In genomic region chr5:75037106-75037505, GRCh38 we compare ENCODE assay signal across 9 cellular contexts. TPM values are rescaled to one million over a fixed set of nuclear protein-coding genes. Genes with fewer than 3 reads are reported as not detected.
DNase-seq lines count a peak whose midpoint lies in the region; ATAC-seq and TF ChIP-seq lines count a peak whose summit lies in the region.
"Had no signal": no experiment of that assay in that cellular context is flagged by ENCODE, and none has a peak within 500 bp of the region (broad histone marks: within the 10 kb centered on the region; RNA-seq: fewer than 3 reads in every experiment).

No MANE protein-coding gene starts in this region.

- H3K36me3 Mint-ChIP-seq in GM23338 (ENCODE audit: low read depth) (no peaks in the 10 kb centered on the region), natural killer cell (no peaks in the 10 kb centered on the region)
- peaks cover 12 to 13% of the 10 kb centered on the region in 2 donors for H3K36me3 Mint-ChIP-seq in activated naive CD4-positive, alpha-beta T cell treated with anti-CD3 and anti-CD28 coated beads, Interleukin-2, amount 50 U/mL, for 72 hours

- H3K4me3 ChIP-seq in GM23338: no peak overlapping the region

- H3K9me2 ChIP-seq in GM23338 (ENCODE audit: insufficient read depth): no peaks in the 10 kb centered on the region

- H3K4me2 ChIP-seq in GM23338: no peak overlapping the region

- H3K27me3 ChIP-seq in GM23338 (ENCODE audit: insufficient read depth): no peaks in the 10 kb centered on the region

- peaks cover 6% of the 10 kb centered on the region; the same call in 2 of the 3 replicates for H3K4me1 Mint-ChIP-seq in GM23338
- H3K4me1 Mint-ChIP-seq in natural killer cell: peaks cover 0 to 17% of the 10 kb centered on the region in 2 donors
- H3K4me1 Mint-ChIP-seq: IgD-negative memory B cell had no signal

- no peaks in the 10 kb centered on the region for H3K79me2 ChIP-seq in GM23338 (replicated peaks; ENCODE audit: insufficient read depth)

- TF ChIP-seq CTCF in GM23338 (conservative IDR thresholded peaks at IDR 0.05; ENCODE audit: low read depth in 2 of 2) (no peak), natural killer cell (IDR thresholded peaks at IDR 0.05) (no peak)

- H3K27me3 Mint-ChIP-seq in GM23338 (ENCODE audit: insufficient read depth, low read depth, poor library complexity) (peaks cover 2% of the 10 kb centered on the region), natural killer cell (ENCODE audit: low read depth in 2 of 2) (peaks cover 8 to 14% of the 10 kb centered on the region in 2 donors)

- DNase-seq in A172 (ENCODE audit: low spot score): peak; percentile 72
- DNase-seq in GM23338 (ENCODE audit: low spot score): no peak
- DNase-seq in activated naive CD4-positive, alpha-beta T cell treated with anti-CD3 and anti-CD28 coated beads, Interleukin-2, amount 50 U/mL, for 72 hours (ENCODE audit: low spot score in 2 of 2): peak in 1 of 2 donors; percentile 19
- DNase-seq in left kidney (ENCODE audit: low read depth, low spot score): peak; percentile 54
- no peak for DNase-seq in natural killer cell
- no peak for DNase-seq in SHP77 (lab: John Stamatoyannopoulos, UW)

- intact Hi-C loops in natural killer cell (cut with micrococcal nuclease): no loop called here

- H3K27ac Mint-ChIP-seq in GM23338 (peak overlapping the region; percentile 76), natural killer cell (no peak overlapping the region)
- H3K27ac Mint-ChIP-seq in activated naive CD4-positive, alpha-beta T cell treated with anti-CD3 and anti-CD28 coated beads, Interleukin-2, amount 50 U/mL, for 72 hours: no peak overlapping the region
- H3K27ac Mint-ChIP-seq: IgD-negative memory B cell had no signal

- H3K4me1 ChIP-seq in GM23338 (ENCODE audit: insufficient read depth): no peaks in the 10 kb centered on the region

- no peak overlapping the region; the same call in 1 of the 2 replicates for H3K27ac ChIP-seq in GM23338 (ENCODE audit: low read depth)

- H3K4me3 Mint-ChIP-seq in GM23338 (no peak overlapping the region), natural killer cell (no peak overlapping the region)
- H3K4me3 Mint-ChIP-seq: IgD-negative memory B cell had no signal

- H3F3A ChIP-seq in GM23338 (replicated peaks; ENCODE audit: low read depth): no peaks in the 10 kb centered on the region

- ATAC-seq in GM23338 (peak; percentile 57), natural killer cell (no peak), HG03439 (IDR thresholded peaks at IDR 0.05; ENCODE audit: unreplicated experiment) (no peak), GM18873 (IDR thresholded peaks at IDR 0.05; ENCODE audit: low FRiP score, unreplicated experiment) (no peak)
- peak; percentile 84 to 90 for ATAC-seq in activated naive CD4-positive, alpha-beta T cell treated with anti-CD3 and anti-CD28 coated beads, Interleukin-2, amount 50 U/mL, for 72 hours

- H3K36me3 ChIP-seq in GM23338 (ENCODE audit: insufficient read depth): no peaks in the 10 kb centered on the region

- H4K20me1 ChIP-seq in GM23338 (replicated peaks; ENCODE audit: insufficient read depth): no peaks in the 10 kb centered on the region

- H3K9me3 Mint-ChIP-seq in GM23338 (no peaks in the 10 kb centered on the region), natural killer cell (no peaks in the 10 kb centered on the region)
- peaks cover 0 to 5% of the 10 kb centered on the region in 2 donors for H3K9me3 Mint-ChIP-seq in activated naive CD4-positive, alpha-beta T cell treated with anti-CD3 and anti-CD28 coated beads, Interleukin-2, amount 50 U/mL, for 72 hours
- H3K9me3 Mint-ChIP-seq: IgD-negative memory B cell had no signal

- H2AFZ ChIP-seq in GM23338: no peak overlapping the region

TF ChIP-seq in GM23338, 12 proteins besides CTCF, POLR2A, EP300 and RAD21:
- TF ChIP-seq ZNF331 (CRISPR knock-in tag; IDR thresholded peaks at IDR 0.05; ENCODE audit: low read depth) (no peak), EZH2phosphoT487 (IDR thresholded peaks at IDR 0.05; ENCODE audit: unreplicated experiment) (no peak), REST (IDR thresholded peaks at IDR 0.05; ENCODE audit: unreplicated experiment) (no peak), EZH2 (IDR thresholded peaks at IDR 0.05; ENCODE audit: low read depth, unreplicated experiment) (no peak), ZNF114 (CRISPR knock-in tag; IDR thresholded peaks at IDR 0.05) (no peak), JUNB (IDR thresholded peaks at IDR 0.05; ENCODE audit: unreplicated experiment) (no peak), POLR2AphosphoS5 (IDR thresholded peaks at IDR 0.05; ENCODE audit: low read depth) (no peak)

RNA-seq across cellular contexts. Expression of gene GCNT4, which starts 15.3 kb away (rescaled TPM):
- total RNA-seq in A172 (2014; rRNA removed; shearing (Covaris generic)): 0.05 and 0.19 TPM in 2 replicates
- 3.3 and 5.4 TPM in 2 replicates for total RNA-seq in GM23338 (2014; rRNA removed; shearing (Covaris generic))
- polyA plus RNA-seq in GM23338 (2016; fragmentation: Nextera tagmentation; extraction: Ambion mirVana): 1.4 and 2.5 TPM in 2 replicates
- total RNA-seq in activated naive CD4-positive, alpha-beta T cell treated with anti-CD3 and anti-CD28 coated beads, Interleukin-2, amount 50 U/mL, for 72 hours: 1 to 10 TPM; 2.8 to 3.3 TPM
- 1 to 10 TPM in 1 of 3 donors, under 1 TPM in 2; 0.25 to 2.0 (median 0.52) TPM for total RNA-seq in natural killer cell

Comparison
In these comparisons a context has a peak if more than half of its experiments do, and no peak if none do; other contexts are left out.
1. DNase-seq: peak in A172 (single experiment) and left kidney (single experiment); none in GM23338 (single experiment), natural killer cell (single experiment) and SHP77 (0 of 2).
2. ATAC-seq: peak in GM23338 (single experiment) and activated naive CD4-positive, alpha-beta T cell treated with anti-CD3 and anti-CD28 coated beads, Interleukin-2, amount 50 U/mL, for 72 hours (2 of 2); none in natural killer cell (0 of 3), HG03439 (single experiment) and GM18873 (single experiment).